ENCODE assay signal across 25 cellular contexts in the genomic region with DNA sequence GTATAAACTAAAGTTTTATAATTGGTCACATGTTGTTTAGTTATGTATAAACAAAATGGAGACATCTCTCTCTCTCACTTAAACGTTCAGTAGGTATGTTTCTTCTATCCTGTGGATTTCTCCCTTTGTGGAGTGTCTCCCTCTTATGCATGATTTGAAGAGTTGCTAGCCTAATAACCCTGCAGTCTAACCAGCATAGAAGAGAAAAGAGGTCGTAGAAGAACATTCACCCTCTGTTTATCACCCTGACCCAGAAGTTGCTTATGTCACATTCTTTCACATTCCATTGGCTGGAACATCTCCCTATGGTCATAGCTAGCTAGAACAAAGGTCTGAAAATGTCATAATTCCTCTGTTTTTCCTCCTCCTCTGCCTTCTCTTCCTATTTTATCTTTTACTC.
"Had no signal": no experiment of that assay in that cellular context is flagged by ENCODE, and none has a peak within 500 bp of the region (broad histone marks: within the 10 kb centered on the region; RNA-seq: fewer than 3 reads in every experiment).

No MANE protein-coding gene starts in this region.

- H3K9me3 ChIP-seq: ascending aorta, body of pancreas had no signal

- H3K27me3 ChIP-seq: ascending aorta, body of pancreas had no signal

- H3K4me1 ChIP-seq: ascending aorta, body of pancreas had no signal

- H3K4me3 ChIP-seq: ascending aorta, body of pancreas had no signal

- DNase-seq: activated CD4-positive, alpha-beta memory T cell treated with anti-CD3 and anti-CD28 coated beads for 36 hours; activated CD4-positive, alpha-beta T cell treated with anti-CD3 and anti-CD28 coated beads, Interleukin-2, amount 10 ng/mL, durations not matched to agents 7 days and 5 days; activated CD4-positive, CD25-positive, alpha-beta regulatory T cell; activated CD8-positive, alpha-beta memory T cell treated with anti-CD3 and anti-CD28 coated beads for 24 hours; activated effector memory CD4-positive, alpha-beta T cell treated with anti-CD3 and anti-CD28 coated beads, Interleukin-2, amount 50 U/mL, for 16 hours; activated naive CD4-positive, alpha-beta T cell treated with Interleukin-2 at 50 U/mL for 16 hours; activated naive CD8-positive, alpha-beta T cell treated with anti-CD3 and anti-CD28 coated beads, Interleukin-2, amount 50 U/mL, for 24 hours; activated T-cell treated with anti-CD3 and anti-CD28 coated beads, Interleukin-2, amount 50 U/mL, for 4 hours; amniotic stem cell; body of pancreas; central memory CD4-positive, alpha-beta T cell; MM.1S; NCI-H146; NCI-H187 treated with DMSO at 0.1 percent for 48 hours; NCI-H2081 treated with DMSO at 0.1 percent for 48 hours; NCI-H2171 treated with DMSO at 0.1 percent for 48 hours; NCI-H226; NCI-H526; NCI-H774; SHP77 treated with DMSO at 0.1 percent for 48 hours; T-cell; T-helper 2 cell; T1000 had no signal

- H3K36me3 ChIP-seq: ascending aorta had no signal

- H3K27ac ChIP-seq: ascending aorta, body of pancreas, VCaP had no signal
